Comparison of ENCODE assay signal across 14 cellular contexts in genomic region chr2:69572640-69573039, GRCh38.
DNase-seq lines count a peak whose midpoint lies in the region; ATAC-seq and TF ChIP-seq lines count a peak whose summit lies in the region.
"Had no signal": no experiment of that assay in that cellular context is flagged by ENCODE, and none has a peak within 500 bp of the region (broad histone marks: within the 10 kb centered on the region; RNA-seq: fewer than 3 reads in every experiment).

No MANE protein-coding gene starts in this region.

- intact Hi-C loops in activated T-helper 1 cell treated with anti-CD3 and anti-CD28 coated beads, Interleukin-12 subunit alpha, Interleukin-12 subunit beta, Interleukin-2, Interleukin-4 antibody, amounts not matched to agents 30 ng/mL and 10 ng/mL and 1 ng/mL, durations not matched to agents 14 hours and 24 hours and 36 hours (cut with micrococcal nuclease) = no loop called here

- H3K4me3 ChIP-seq in foreskin fibroblast (ENCODE audit: low read depth in 1 of 2, low read length in 2 of 2) = no peak overlapping the region
- H3K4me3 ChIP-seq: cardiac muscle cell, SJCRH30, tibial nerve had no signal

- H3K9me3 Mint-ChIP-seq in activated CD4-positive, alpha-beta T cell treated with anti-CD3 and anti-CD28 coated beads, Interleukin-2, amount 10 ng/mL, durations not matched to agents 7 days and 5 days = no peaks in the 10 kb centered on the region
- no peaks in the 10 kb centered on the region for H3K9me3 Mint-ChIP-seq in activated T-helper 1 cell treated with anti-CD3 and anti-CD28 coated beads, Interleukin-12 subunit alpha, Interleukin-12 subunit beta, Interleukin-2, Interleukin-4 antibody, amounts not matched to agents 30 ng/mL and 10 ng/mL and 1 ng/mL, durations not matched to agents 14 hours and 24 hours and 36 hours
- no peaks in the 10 kb centered on the region for H3K9me3 Mint-ChIP-seq in stimulated activated naive CD8-positive, alpha-beta T cell treated with anti-CD3 and anti-CD28 coated beads, Interleukin-15, amount 100 ng/mL, for 72 hours
- H3K9me3 Mint-ChIP-seq: nephron had no signal

- ATAC-seq in stimulated activated naive CD8-positive, alpha-beta T cell treated with anti-CD3 and anti-CD28 coated beads, Interleukin-15, amount 100 ng/mL, for 72 hours = no peak

- H3K36me3 Mint-ChIP-seq in activated CD4-positive, alpha-beta T cell treated with anti-CD3 and anti-CD28 coated beads, Interleukin-2, amount 10 ng/mL, durations not matched to agents 7 days and 5 days (ENCODE audit: low read depth) = peaks cover 11% of the 10 kb centered on the region
- peaks cover 5% of the 10 kb centered on the region for H3K36me3 Mint-ChIP-seq in activated T-helper 1 cell treated with anti-CD3 and anti-CD28 coated beads, Interleukin-12 subunit alpha, Interleukin-12 subunit beta, Interleukin-2, Interleukin-4 antibody, amounts not matched to agents 30 ng/mL and 10 ng/mL and 1 ng/mL, durations not matched to agents 14 hours and 24 hours and 36 hours (ENCODE audit: low read depth)

- CTCF ChIA-PET in activated CD4-positive, alpha-beta T cell treated with anti-CD3 and anti-CD28 coated beads, Interleukin-2, amount 10 ng/mL, durations not matched to agents 7 days and 5 days (lab: Charles Lee) = interaction anchor here (0.6 to 2.3 kb wide), 7 partner anchors 8 to 206 kb away, joined by 3 to 10 read pairs (median 4); no protein-coding TSS in a partner anchor
- CTCF ChIA-PET in HEK293T (lab: Yijun Ruan, JAX) = interaction anchor here (1.0 to 1.1 kb wide), 2 partner anchors 8 to 11 kb away, joined by 3 read pairs; no protein-coding TSS in a partner anchor

- no peak overlapping the region for H3K4me3 Mint-ChIP-seq in activated CD4-positive, alpha-beta T cell treated with anti-CD3 and anti-CD28 coated beads, Interleukin-2, amount 10 ng/mL, durations not matched to agents 7 days and 5 days
- no peak overlapping the region for H3K4me3 Mint-ChIP-seq in activated T-helper 1 cell treated with anti-CD3 and anti-CD28 coated beads, Interleukin-12 subunit alpha, Interleukin-12 subunit beta, Interleukin-2, Interleukin-4 antibody, amounts not matched to agents 30 ng/mL and 10 ng/mL and 1 ng/mL, durations not matched to agents 14 hours and 24 hours and 36 hours
- H3K4me3 Mint-ChIP-seq in stimulated activated naive CD8-positive, alpha-beta T cell treated with anti-CD3 and anti-CD28 coated beads, Interleukin-15, amount 100 ng/mL, for 72 hours = no peak overlapping the region
- H3K4me3 Mint-ChIP-seq: nephron had no signal

- TF ChIP-seq CTCF in foreskin fibroblast (IDR thresholded peaks at IDR 0.05; ENCODE audit: low read depth, low read length) = no peak

- POLR2A ChIA-PET in activated CD4-positive, alpha-beta T cell treated with anti-CD3 and anti-CD28 coated beads, Interleukin-2, amount 10 ng/mL, durations not matched to agents 7 days and 5 days (lab: Charles Lee) = interaction anchor here (0.6 kb wide), 1 partner anchor 9 kb away, joined by 9 read pairs; no protein-coding TSS in a partner anchor
- POLR2A ChIA-PET in HEK293T (lab: Yijun Ruan, JAX) = no interaction called here

- no peak for DNase-seq in activated CD4-positive, alpha-beta T cell treated with anti-CD3 and anti-CD28 coated beads, Interleukin-2, amount 10 ng/mL, durations not matched to agents 7 days and 5 days
- DNase-seq in activated CD4-positive, alpha-beta T cell treated with anti-CD3 and anti-CD28 coated beads, Interleukin-2, amount 50 U/mL, for 4 hours = no peak
- no peak for DNase-seq in activated T-helper 1 cell treated with anti-CD3 and anti-CD28 coated beads, Interleukin-12 subunit alpha, Interleukin-12 subunit beta, Interleukin-2, Interleukin-4 antibody, amounts not matched to agents 30 ng/mL and 10 ng/mL and 1 ng/mL, durations not matched to agents 14 hours and 24 hours and 36 hours (ENCODE audit: low spot score)
- peak; percentile 56 to 75 for DNase-seq in foreskin fibroblast
- DNase-seq in stimulated activated naive CD8-positive, alpha-beta T cell treated with anti-CD3 and anti-CD28 coated beads, Interleukin-15, amount 100 ng/mL, for 72 hours = no peak
- no peak for DNase-seq in glomerular visceral epithelial cell (ENCODE audit: extremely low spot score)
- DNase-seq in HEK293T (ENCODE audit: extremely low spot score) = no peak
- DNase-seq in NCI-H345 treated with DMSO at 0.1 percent for 48 hours (lab: John Stamatoyannopoulos, UW; ENCODE audit: unreplicated experiment) = no peak
- DNase-seq: NCI-H2171; SJCRH30; stimulated activated CD4-positive, alpha-beta T cell treated with anti-CD3 and anti-CD28 coated beads, Interleukin-4, amount 100 ng/mL, for 24 hours had no signal

- peak overlapping the region; percentile 62 for H3K27ac Mint-ChIP-seq in activated CD4-positive, alpha-beta T cell treated with anti-CD3 and anti-CD28 coated beads, Interleukin-2, amount 10 ng/mL, durations not matched to agents 7 days and 5 days
- peak overlapping the region; percentile 18 for H3K27ac Mint-ChIP-seq in activated T-helper 1 cell treated with anti-CD3 and anti-CD28 coated beads, Interleukin-12 subunit alpha, Interleukin-12 subunit beta, Interleukin-2, Interleukin-4 antibody, amounts not matched to agents 30 ng/mL and 10 ng/mL and 1 ng/mL, durations not matched to agents 14 hours and 24 hours and 36 hours
- peak overlapping the region; percentile 13 to 23 for H3K27ac Mint-ChIP-seq in stimulated activated naive CD8-positive, alpha-beta T cell treated with anti-CD3 and anti-CD28 coated beads, Interleukin-15, amount 100 ng/mL, for 72 hours
- H3K27ac Mint-ChIP-seq: nephron had no signal

- H3K4me1 Mint-ChIP-seq in activated CD4-positive, alpha-beta T cell treated with anti-CD3 and anti-CD28 coated beads, Interleukin-2, amount 10 ng/mL, durations not matched to agents 7 days and 5 days = peaks cover 50% of the 10 kb centered on the region
- peaks cover 52% of the 10 kb centered on the region for H3K4me1 Mint-ChIP-seq in activated T-helper 1 cell treated with anti-CD3 and anti-CD28 coated beads, Interleukin-12 subunit alpha, Interleukin-12 subunit beta, Interleukin-2, Interleukin-4 antibody, amounts not matched to agents 30 ng/mL and 10 ng/mL and 1 ng/mL, durations not matched to agents 14 hours and 24 hours and 36 hours (ENCODE audit: low read depth)
- peaks cover 88% of the 10 kb centered on the region for H3K4me1 Mint-ChIP-seq in stimulated activated naive CD8-positive, alpha-beta T cell treated with anti-CD3 and anti-CD28 coated beads, Interleukin-15, amount 100 ng/mL, for 72 hours

- H3K27me3 Mint-ChIP-seq in activated CD4-positive, alpha-beta T cell treated with anti-CD3 and anti-CD28 coated beads, Interleukin-2, amount 10 ng/mL, durations not matched to agents 7 days and 5 days = no peaks in the 10 kb centered on the region
- no peaks in the 10 kb centered on the region for H3K27me3 Mint-ChIP-seq in activated T-helper 1 cell treated with anti-CD3 and anti-CD28 coated beads, Interleukin-12 subunit alpha, Interleukin-12 subunit beta, Interleukin-2, Interleukin-4 antibody, amounts not matched to agents 30 ng/mL and 10 ng/mL and 1 ng/mL, durations not matched to agents 14 hours and 24 hours and 36 hours (ENCODE audit: insufficient read depth)
- H3K27me3 Mint-ChIP-seq in stimulated activated naive CD8-positive, alpha-beta T cell treated with anti-CD3 and anti-CD28 coated beads, Interleukin-15, amount 100 ng/mL, for 72 hours = no peaks in the 10 kb centered on the region

TF ChIP-seq in HEK293T, 16 proteins besides CTCF, POLR2A, EP300 and RAD21:
- TF ChIP-seq FOXK2 (IDR thresholded peaks at IDR 0.05) (no peak), L3MBTL2 (conservative IDR thresholded peaks at IDR 0.05) (no peak), FOXA1 (IDR thresholded peaks at IDR 0.05) (no peak), ZNF384 (IDR thresholded peaks at IDR 0.05) (no peak), ARNT (IDR thresholded peaks at IDR 0.05) (no peak), LEF1 (IDR thresholded peaks at IDR 0.05; ENCODE audit: borderline replicate concordance) (no peak), ELF4 (IDR thresholded peaks at IDR 0.05) (no peak), NFRKB (IDR thresholded peaks at IDR 0.05) (no peak), BHLHE40 (IDR thresholded peaks at IDR 0.05; ENCODE audit: borderline replicate concordance) (no peak), FOXM1 (IDR thresholded peaks at IDR 0.05; ENCODE audit: borderline replicate concordance) (no peak), SUZ12 (IDR thresholded peaks at IDR 0.05) (no peak), TARDBP (IDR thresholded peaks at IDR 0.05) (no peak), HDGF (IDR thresholded peaks at IDR 0.05; ENCODE audit: borderline replicate concordance) (no peak), SP1 (IDR thresholded peaks at IDR 0.05) (no peak)

Comparison
In these comparisons a context has a peak if more than half of its experiments do, and no peak if none do; other contexts are left out.
1. DNase-seq: peak in foreskin fibroblast (2 of 2); none in activated CD4-positive, alpha-beta T cell treated with anti-CD3 and anti-CD28 coated beads, Interleukin-2, amount 10 ng/mL, durations not matched to agents 7 days and 5 days (single experiment), activated CD4-positive, alpha-beta T cell treated with anti-CD3 and anti-CD28 coated beads, Interleukin-2, amount 50 U/mL, for 4 hours (0 of 2), activated T-helper 1 cell treated with anti-CD3 and anti-CD28 coated beads, Interleukin-12 subunit alpha, Interleukin-12 subunit beta, Interleukin-2, Interleukin-4 antibody, amounts not matched to agents 30 ng/mL and 10 ng/mL and 1 ng/mL, durations not matched to agents 14 hours and 24 hours and 36 hours (single experiment), stimulated activated naive CD8-positive, alpha-beta T cell treated with anti-CD3 and anti-CD28 coated beads, Interleukin-15, amount 100 ng/mL, for 72 hours (0 of 2), glomerular visceral epithelial cell (single experiment), HEK293T (single experiment) and NCI-H345 treated with DMSO at 0.1 percent for 48 hours (single experiment).
2. Peak in every context shown above with its lines, with median percentiles within 50 percentile points of each other: H3K27ac Mint-ChIP-seq.